Comparison of ENCODE assay signal across 22 cellular contexts in genomic region chr5:135042595-135042994, GRCh38. TPM values are rescaled to one million over a fixed set of nuclear protein-coding genes. Genes with fewer than 3 reads are reported as not detected.
DNase-seq lines count a peak whose midpoint lies in the region; ATAC-seq, FAIRE-seq and TF ChIP-seq lines count a peak whose summit lies in the region.
"Had no signal": no experiment of that assay in that cellular context is flagged by ENCODE, and none has a peak within 500 bp of the region (broad histone marks: within the 10 kb centered on the region; RNA-seq: fewer than 3 reads in every experiment).

No MANE protein-coding gene starts in this region.

- H2AK5ac ChIP-seq in trophoblast cell (ENCODE audit: low read length) = no peak overlapping the region

- H3K9me3 Mint-ChIP-seq in WTC11 = no peaks in the 10 kb centered on the region
- H3K9me3 Mint-ChIP-seq: CD8-positive, alpha-beta memory T cell; HFFc6 had no signal

- H3K36me3 Mint-ChIP-seq in WTC11 = no peaks in the 10 kb centered on the region
- H3K36me3 Mint-ChIP-seq: CD8-positive, alpha-beta memory T cell had no signal

- peaks cover 71% of the 10 kb centered on the region for H3K27me3 ChIP-seq in trophoblast cell (ENCODE audit: insufficient read depth, low read length)

- no peaks in the 10 kb centered on the region for H3K36me3 ChIP-seq in trophoblast cell (ENCODE audit: control insufficient read depth in 1 of 2, insufficient read depth in 2 of 2, low read length in 2 of 2)
- H3K36me3 ChIP-seq: BLaER1 had no signal

- H3K4me1 Mint-ChIP-seq in WTC11 = peaks cover 21% of the 10 kb centered on the region

- CTCF ChIA-PET in WTC11 (lab: Charles Lee) = interaction anchor here (0.7 to 1.3 kb wide), 4 partner anchors 9 to 149 kb away, joined by 3 to 4 read pairs (median 3); no protein-coding TSS in a partner anchor

- POLR2A ChIA-PET in WTC11 (lab: Charles Lee) = interaction anchor here (0.6 to 0.8 kb wide), 2 partner anchors 14 to 80 kb away, joined by 3 read pairs; no protein-coding TSS in a partner anchor

- H2BK12ac ChIP-seq in trophoblast cell (ENCODE audit: low read length) = no peak overlapping the region

- no peak overlapping the region for H4K12ac ChIP-seq in trophoblast cell (ENCODE audit: low read depth, low read length)

- no peaks in the 10 kb centered on the region for H3K79me1 ChIP-seq in trophoblast cell (ENCODE audit: low read length)

- H3K23ac ChIP-seq in trophoblast cell (ENCODE audit: low read length) = no peak overlapping the region

- H4K91ac ChIP-seq in trophoblast cell (ENCODE audit: low read depth, low read length) = no peak overlapping the region

- ATAC-seq in WTC11 (peak; percentile 5; the same call in 1 of the 2 replicates), HG03354 (IDR thresholded peaks at IDR 0.05; ENCODE audit: poor library complexity, severe bottlenecking, unreplicated experiment) (no peak)
- ATAC-seq: HepG2 had no signal

- no peak overlapping the region for H3K14ac ChIP-seq in trophoblast cell (ENCODE audit: low read length)

- DNase-seq in NCI-H82 (lab: John Stamatoyannopoulos, UW) (peak; percentile 4), NCI-H82 treated with DMSO at 0.1 percent for 48 hours (lab: John Stamatoyannopoulos, UW; ENCODE audit: unreplicated experiment) (no peak), WTC11 (ENCODE audit: low spot score) (no peak), iPS-NIHi11 (ENCODE audit: low spot score) (peak; percentile 85), trophoblast cell (no peak), GM19240 (ENCODE audit: insufficient read length, low spot score) (no peak), D721Med (ENCODE audit: insufficient read length, low spot score) (no peak)
- DNase-seq: 8988T; AML-193; Caco-2; CD8-positive, alpha-beta memory T cell; DMS153; DMS79 treated with DMSO at 0.1 percent for 48 hours; EL; H9; HFFc6 had no signal

- no peak overlapping the region for H4K8ac ChIP-seq in trophoblast cell (ENCODE audit: low read depth, low read length)

- H3K4me2 ChIP-seq in trophoblast cell (ENCODE audit: low read length) = no peak overlapping the region
- H3K4me2 ChIP-seq: BLaER1 had no signal

- no peak overlapping the region for H3K27ac ChIP-seq in trophoblast cell (ENCODE audit: low read depth, low read length)
- H3K27ac ChIP-seq: BLaER1 had no signal

- no peak overlapping the region for H3K4me3 Mint-ChIP-seq in WTC11
- H3K4me3 Mint-ChIP-seq: CD8-positive, alpha-beta memory T cell; H9; HFFc6 had no signal

- no peak overlapping the region for H2AFZ ChIP-seq in trophoblast cell (ENCODE audit: insufficient read depth, low read length, poor library complexity)

- H2BK120ac ChIP-seq in trophoblast cell (ENCODE audit: insufficient read depth, low read length, poor library complexity) = no peak overlapping the region

- peaks cover 8 to 13% of the 10 kb centered on the region in 2 experiments for H3K4me1 ChIP-seq in trophoblast cell (ENCODE audit: control insufficient read depth in 1 of 2, insufficient read depth in 2 of 2, low read length in 2 of 2)

- FAIRE-seq in D721Med (lab: Jason Lieb, UNC) = no peak
- FAIRE-seq: G401.6, GM19239, HepG2, HTR-8/SVneo had no signal

- peaks cover 13% of the 10 kb centered on the region for H3K9me3 ChIP-seq in trophoblast cell (ENCODE audit: insufficient read depth, low read depth, low read length)
- H3K9me3 ChIP-seq: Caco-2 had no signal

- no peak overlapping the region for H2BK5ac ChIP-seq in trophoblast cell (ENCODE audit: low read depth, low read length, poor library complexity)

- H3K27ac Mint-ChIP-seq in WTC11 = no peak overlapping the region
- H3K27ac Mint-ChIP-seq: CD8-positive, alpha-beta memory T cell; H9; HFFc6 had no signal

- no peaks in the 10 kb centered on the region for H3K79me2 ChIP-seq in trophoblast cell (ENCODE audit: control insufficient read depth, insufficient read depth, low read length, poor library complexity)

- peaks cover 98% of the 10 kb centered on the region for H3K27me3 Mint-ChIP-seq in WTC11 (ENCODE audit: low read depth)

- WGBS in trophoblast cell (ENCODE audit: extremely low coverage, insufficient coverage, insufficient read length) = no CpG with 5 or more reads among the region's 1 CpG

- no peak overlapping the region for H3K4me3 ChIP-seq in trophoblast cell (ENCODE audit: low read depth, low read length)
- H3K4me3 ChIP-seq: BLaER1 had no signal

- TF ChIP-seq CTCF in WTC11 (IDR thresholded peaks at IDR 0.05) (no peak), D721Med (IDR thresholded peaks at IDR 0.05; ENCODE audit: insufficient read depth, missing control alignments) (no peak)

- H3K4ac ChIP-seq in trophoblast cell (ENCODE audit: low read depth, low read length) = no peak overlapping the region

- H3K18ac ChIP-seq in trophoblast cell (ENCODE audit: low read length) = no peak overlapping the region

- no peak overlapping the region for H3K9ac ChIP-seq in trophoblast cell (ENCODE audit: low read length)
- H3K9ac ChIP-seq: BLaER1 had no signal

TF ChIP-seq in WTC11, 78 proteins besides CTCF, POLR2A, EP300 and RAD21:
- no peak for TF ChIP-seq MXD4 (CRISPR knock-in tag; IDR thresholded peaks at IDR 0.05; ENCODE audit: borderline replicate concordance)
- peak; percentile 63 for TF ChIP-seq NFYB (CRISPR knock-in tag; conservative IDR thresholded peaks at IDR 0.05; ENCODE audit: low read depth)

RNA-seq across cellular contexts. Expression of gene PITX1, which starts 8.6 kb away (rescaled TPM):
- 0.07 to 0.23 TPM (median 0.13 TPM) in 3 replicates for total RNA-seq in WTC11 (2021)
- 22.0 and 23.6 TPM in 2 replicates for polyA plus RNA-seq in trophoblast cell (2013)
- total RNA-seq: CD8-positive, alpha-beta memory T cell; H9 had no signal
- polyA plus RNA-seq: CD8-positive, alpha-beta memory T cell had no signal

Comparison
In these comparisons a context has a peak if more than half of its experiments do, and no peak if none do; other contexts are left out.
1. DNase-seq: peak in NCI-H82 (single experiment) and iPS-NIHi11 (single experiment); none in NCI-H82 treated with DMSO at 0.1 percent for 48 hours (single experiment), WTC11 (single experiment), trophoblast cell (0 of 2), GM19240 (single experiment) and D721Med (single experiment).